In the genomic region with DNA sequence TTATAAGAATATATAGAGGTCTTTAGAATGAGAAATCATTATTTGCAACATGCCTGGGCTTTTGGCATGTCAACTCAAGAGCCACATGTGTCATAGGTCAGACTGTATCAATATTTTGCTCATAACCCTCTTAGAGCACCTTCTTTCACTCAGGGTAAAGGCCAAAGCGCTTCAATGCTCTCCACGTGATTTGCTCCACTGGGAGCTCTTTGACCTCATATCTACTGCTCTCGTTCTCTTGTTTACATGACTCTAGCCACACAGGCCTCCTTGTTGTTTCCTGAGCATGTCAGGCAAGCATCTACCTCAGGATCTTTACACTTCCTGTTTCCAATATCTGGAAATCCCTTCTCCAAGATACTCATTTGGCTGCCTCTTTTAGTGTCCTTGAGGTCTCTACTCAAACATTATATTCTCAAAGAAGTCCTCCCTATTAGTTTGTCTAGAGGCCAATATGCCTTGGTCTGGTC, we compare ENCODE assay signal across 1 cellular context.
TF ChIP-seq lines count a peak whose summit lies in the region.

No MANE protein-coding gene starts in this region.

TF ChIP-seq in HepG2, 621 proteins besides CTCF, POLR2A, EP300 and RAD21 (continued from another document and continues in another):
- TF ChIP-seq, protein P1, sequence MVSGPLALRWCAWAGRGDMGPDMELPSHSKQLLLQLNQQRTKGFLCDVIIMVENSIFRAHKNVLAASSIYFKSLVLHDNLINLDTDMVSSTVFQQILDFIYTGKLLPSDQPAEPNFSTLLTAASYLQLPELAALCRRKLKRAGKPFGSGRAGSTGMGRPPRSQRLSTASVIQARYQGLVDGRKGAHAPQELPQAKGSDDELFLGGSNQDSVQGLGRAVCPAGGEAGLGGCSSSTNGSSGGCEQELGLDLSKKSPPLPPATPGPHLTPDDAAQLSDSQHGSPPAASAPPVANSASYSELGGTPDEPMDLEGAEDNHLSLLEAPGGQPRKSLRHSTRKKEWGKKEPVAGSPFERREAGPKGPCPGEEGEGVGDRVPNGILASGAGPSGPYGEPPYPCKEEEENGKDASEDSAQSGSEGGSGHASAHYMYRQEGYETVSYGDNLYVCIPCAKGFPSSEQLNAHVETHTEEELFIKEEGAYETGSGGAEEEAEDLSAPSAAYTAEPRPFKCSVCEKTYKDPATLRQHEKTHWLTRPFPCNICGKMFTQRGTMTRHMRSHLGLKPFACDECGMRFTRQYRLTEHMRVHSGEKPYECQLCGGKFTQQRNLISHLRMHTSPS (CRISPR knock-in tag; IDR thresholded peaks at IDR 0.05; ENCODE audit: low read depth), result no peak
- TF ChIP-seq ZNF17 (CRISPR knock-in tag; IDR thresholded peaks at IDR 0.05) (no peak), ZNF235 (CRISPR knock-in tag; IDR thresholded peaks at IDR 0.05; ENCODE audit: borderline replicate concordance) (no peak), POLR2AphosphoS2 (IDR thresholded peaks at IDR 0.05; ENCODE audit: low read depth, low read length) (no peak), BHLHE40 (IDR thresholded peaks at IDR 0.05; ENCODE audit: low read length) (peak; percentile 98), TSC22D2 (CRISPR knock-in tag; IDR thresholded peaks at IDR 0.05; ENCODE audit: borderline replicate concordance) (peak; percentile 74; the same call in 1 of the 2 replicates), ZNF335 (CRISPR knock-in tag; IDR thresholded peaks at IDR 0.05) (peak; percentile 71; the same call in 1 of the 2 replicates), ARID2 (CRISPR knock-in tag; IDR thresholded peaks at IDR 0.05; ENCODE audit: borderline replicate concordance) (no peak), CAMTA2 (CRISPR knock-in tag; IDR thresholded peaks at IDR 0.05; ENCODE audit: borderline replicate concordance) (no peak), FOXK1 (CRISPR knock-in tag; IDR thresholded peaks at IDR 0.05; ENCODE audit: borderline replicate concordance, low read depth) (peak; percentile 100), NCOA1 (CRISPR knock-in tag; IDR thresholded peaks at IDR 0.05) (no peak), ZFP82 (CRISPR knock-in tag; IDR thresholded peaks at IDR 0.05; ENCODE audit: borderline replicate concordance) (no peak), ZNF510 (CRISPR knock-in tag; IDR thresholded peaks at IDR 0.05; ENCODE audit: low read depth) (no peak), ZNF225 (CRISPR knock-in tag; IDR thresholded peaks at IDR 0.05) (no peak), AKAP8 (CRISPR knock-in tag; IDR thresholded peaks at IDR 0.05) (peak; percentile 39; the same call in 1 of the 2 replicates), ZNF572 (CRISPR knock-in tag; IDR thresholded peaks at IDR 0.05) (no peak), KLF9 (CRISPR knock-in tag; IDR thresholded peaks at IDR 0.05; ENCODE audit: low read depth) (0 out of 2 replicates have a peak, but pooled peaks have one; percentile 56), CBX1 (IDR thresholded peaks at IDR 0.05; ENCODE audit: low read depth) (peak; percentile 91), ARHGAP35 (CRISPR knock-in tag; IDR thresholded peaks at IDR 0.05; ENCODE audit: borderline replicate concordance) (no peak), FOSL1 (CRISPR knock-in tag; IDR thresholded peaks at IDR 0.05; ENCODE audit: borderline replicate concordance) (peak; percentile 62; the same call in 1 of the 2 replicates), ZSCAN21 (CRISPR knock-in tag; IDR thresholded peaks at IDR 0.05; ENCODE audit: borderline replicate concordance) (no peak), ZFP36L2 (CRISPR knock-in tag; IDR thresholded peaks at IDR 0.05) (no peak; the same call in 1 of the 2 replicates), ZKSCAN8 (CRISPR knock-in tag; IDR thresholded peaks at IDR 0.05; ENCODE audit: borderline replicate concordance) (peak; percentile 95)
- TF ChIP-seq, protein P2, sequence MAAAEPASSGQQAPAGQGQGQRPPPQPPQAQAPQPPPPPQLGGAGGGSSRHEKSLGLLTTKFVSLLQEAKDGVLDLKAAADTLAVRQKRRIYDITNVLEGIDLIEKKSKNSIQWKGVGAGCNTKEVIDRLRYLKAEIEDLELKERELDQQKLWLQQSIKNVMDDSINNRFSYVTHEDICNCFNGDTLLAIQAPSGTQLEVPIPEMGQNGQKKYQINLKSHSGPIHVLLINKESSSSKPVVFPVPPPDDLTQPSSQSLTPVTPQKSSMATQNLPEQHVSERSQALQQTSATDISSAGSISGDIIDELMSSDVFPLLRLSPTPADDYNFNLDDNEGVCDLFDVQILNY (CRISPR knock-in tag; conservative IDR thresholded peaks at IDR 0.05), result no peak
- TF ChIP-seq, protein P3, sequence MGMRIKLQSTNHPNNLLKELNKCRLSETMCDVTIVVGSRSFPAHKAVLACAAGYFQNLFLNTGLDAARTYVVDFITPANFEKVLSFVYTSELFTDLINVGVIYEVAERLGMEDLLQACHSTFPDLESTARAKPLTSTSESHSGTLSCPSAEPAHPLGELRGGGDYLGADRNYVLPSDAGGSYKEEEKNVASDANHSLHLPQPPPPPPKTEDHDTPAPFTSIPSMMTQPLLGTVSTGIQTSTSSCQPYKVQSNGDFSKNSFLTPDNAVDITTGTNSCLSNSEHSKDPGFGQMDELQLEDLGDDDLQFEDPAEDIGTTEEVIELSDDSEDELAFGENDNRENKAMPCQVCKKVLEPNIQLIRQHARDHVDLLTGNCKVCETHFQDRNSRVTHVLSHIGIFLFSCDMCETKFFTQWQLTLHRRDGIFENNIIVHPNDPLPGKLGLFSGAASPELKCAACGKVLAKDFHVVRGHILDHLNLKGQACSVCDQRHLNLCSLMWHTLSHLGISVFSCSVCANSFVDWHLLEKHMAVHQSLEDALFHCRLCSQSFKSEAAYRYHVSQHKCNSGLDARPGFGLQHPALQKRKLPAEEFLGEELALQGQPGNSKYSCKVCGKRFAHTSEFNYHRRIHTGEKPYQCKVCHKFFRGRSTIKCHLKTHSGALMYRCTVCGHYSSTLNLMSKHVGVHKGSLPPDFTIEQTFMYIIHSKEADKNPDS (CRISPR knock-in tag; IDR thresholded peaks at IDR 0.05), result no peak
- TF ChIP-seq, protein P4, sequence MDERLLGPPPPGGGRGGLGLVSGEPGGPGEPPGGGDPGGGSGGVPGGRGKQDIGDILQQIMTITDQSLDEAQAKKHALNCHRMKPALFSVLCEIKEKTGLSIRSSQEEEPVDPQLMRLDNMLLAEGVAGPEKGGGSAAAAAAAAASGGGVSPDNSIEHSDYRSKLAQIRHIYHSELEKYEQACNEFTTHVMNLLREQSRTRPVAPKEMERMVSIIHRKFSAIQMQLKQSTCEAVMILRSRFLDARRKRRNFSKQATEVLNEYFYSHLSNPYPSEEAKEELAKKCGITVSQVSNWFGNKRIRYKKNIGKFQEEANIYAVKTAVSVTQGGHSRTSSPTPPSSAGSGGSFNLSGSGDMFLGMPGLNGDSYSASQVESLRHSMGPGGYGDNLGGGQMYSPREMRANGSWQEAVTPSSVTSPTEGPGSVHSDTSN (CRISPR knock-in tag; IDR thresholded peaks at IDR 0.05), result no peak
- TF ChIP-seq, protein P5, sequence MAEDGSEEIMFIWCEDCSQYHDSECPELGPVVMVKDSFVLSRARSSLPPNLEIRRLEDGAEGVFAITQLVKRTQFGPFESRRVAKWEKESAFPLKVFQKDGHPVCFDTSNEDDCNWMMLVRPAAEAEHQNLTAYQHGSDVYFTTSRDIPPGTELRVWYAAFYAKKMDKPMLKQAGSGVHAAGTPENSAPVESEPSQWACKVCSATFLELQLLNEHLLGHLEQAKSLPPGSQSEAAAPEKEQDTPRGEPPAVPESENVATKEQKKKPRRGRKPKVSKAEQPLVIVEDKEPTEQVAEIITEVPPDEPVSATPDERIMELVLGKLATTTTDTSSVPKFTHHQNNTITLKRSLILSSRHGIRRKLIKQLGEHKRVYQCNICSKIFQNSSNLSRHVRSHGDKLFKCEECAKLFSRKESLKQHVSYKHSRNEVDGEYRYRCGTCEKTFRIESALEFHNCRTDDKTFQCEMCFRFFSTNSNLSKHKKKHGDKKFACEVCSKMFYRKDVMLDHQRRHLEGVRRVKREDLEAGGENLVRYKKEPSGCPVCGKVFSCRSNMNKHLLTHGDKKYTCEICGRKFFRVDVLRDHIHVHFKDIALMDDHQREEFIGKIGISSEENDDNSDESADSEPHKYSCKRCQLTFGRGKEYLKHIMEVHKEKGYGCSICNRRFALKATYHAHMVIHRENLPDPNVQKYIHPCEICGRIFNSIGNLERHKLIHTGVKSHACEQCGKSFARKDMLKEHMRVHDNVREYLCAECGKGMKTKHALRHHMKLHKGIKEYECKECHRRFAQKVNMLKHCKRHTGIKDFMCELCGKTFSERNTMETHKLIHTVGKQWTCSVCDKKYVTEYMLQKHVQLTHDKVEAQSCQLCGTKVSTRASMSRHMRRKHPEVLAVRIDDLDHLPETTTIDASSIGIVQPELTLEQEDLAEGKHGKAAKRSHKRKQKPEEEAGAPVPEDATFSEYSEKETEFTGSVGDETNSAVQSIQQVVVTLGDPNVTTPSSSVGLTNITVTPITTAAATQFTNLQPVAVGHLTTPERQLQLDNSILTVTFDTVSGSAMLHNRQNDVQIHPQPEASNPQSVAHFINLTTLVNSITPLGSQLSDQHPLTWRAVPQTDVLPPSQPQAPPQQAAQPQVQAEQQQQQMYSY (CRISPR knock-in tag; IDR thresholded peaks at IDR 0.05), result no peak
- TF ChIP-seq, protein P6, sequence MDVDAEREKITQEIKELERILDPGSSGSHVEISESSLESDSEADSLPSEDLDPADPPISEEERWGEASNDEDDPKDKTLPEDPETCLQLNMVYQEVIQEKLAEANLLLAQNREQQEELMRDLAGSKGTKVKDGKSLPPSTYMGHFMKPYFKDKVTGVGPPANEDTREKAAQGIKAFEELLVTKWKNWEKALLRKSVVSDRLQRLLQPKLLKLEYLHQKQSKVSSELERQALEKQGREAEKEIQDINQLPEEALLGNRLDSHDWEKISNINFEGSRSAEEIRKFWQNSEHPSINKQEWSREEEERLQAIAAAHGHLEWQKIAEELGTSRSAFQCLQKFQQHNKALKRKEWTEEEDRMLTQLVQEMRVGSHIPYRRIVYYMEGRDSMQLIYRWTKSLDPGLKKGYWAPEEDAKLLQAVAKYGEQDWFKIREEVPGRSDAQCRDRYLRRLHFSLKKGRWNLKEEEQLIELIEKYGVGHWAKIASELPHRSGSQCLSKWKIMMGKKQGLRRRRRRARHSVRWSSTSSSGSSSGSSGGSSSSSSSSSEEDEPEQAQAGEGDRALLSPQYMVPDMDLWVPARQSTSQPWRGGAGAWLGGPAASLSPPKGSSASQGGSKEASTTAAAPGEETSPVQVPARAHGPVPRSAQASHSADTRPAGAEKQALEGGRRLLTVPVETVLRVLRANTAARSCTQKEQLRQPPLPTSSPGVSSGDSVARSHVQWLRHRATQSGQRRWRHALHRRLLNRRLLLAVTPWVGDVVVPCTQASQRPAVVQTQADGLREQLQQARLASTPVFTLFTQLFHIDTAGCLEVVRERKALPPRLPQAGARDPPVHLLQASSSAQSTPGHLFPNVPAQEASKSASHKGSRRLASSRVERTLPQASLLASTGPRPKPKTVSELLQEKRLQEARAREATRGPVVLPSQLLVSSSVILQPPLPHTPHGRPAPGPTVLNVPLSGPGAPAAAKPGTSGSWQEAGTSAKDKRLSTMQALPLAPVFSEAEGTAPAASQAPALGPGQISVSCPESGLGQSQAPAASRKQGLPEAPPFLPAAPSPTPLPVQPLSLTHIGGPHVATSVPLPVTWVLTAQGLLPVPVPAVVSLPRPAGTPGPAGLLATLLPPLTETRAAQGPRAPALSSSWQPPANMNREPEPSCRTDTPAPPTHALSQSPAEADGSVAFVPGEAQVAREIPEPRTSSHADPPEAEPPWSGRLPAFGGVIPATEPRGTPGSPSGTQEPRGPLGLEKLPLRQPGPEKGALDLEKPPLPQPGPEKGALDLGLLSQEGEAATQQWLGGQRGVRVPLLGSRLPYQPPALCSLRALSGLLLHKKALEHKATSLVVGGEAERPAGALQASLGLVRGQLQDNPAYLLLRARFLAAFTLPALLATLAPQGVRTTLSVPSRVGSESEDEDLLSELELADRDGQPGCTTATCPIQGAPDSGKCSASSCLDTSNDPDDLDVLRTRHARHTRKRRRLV (CRISPR knock-in tag; IDR thresholded peaks at IDR 0.05), result 0 out of 2 replicates have a peak, but pooled peaks have one; percentile 56
- TF ChIP-seq, protein P7, sequence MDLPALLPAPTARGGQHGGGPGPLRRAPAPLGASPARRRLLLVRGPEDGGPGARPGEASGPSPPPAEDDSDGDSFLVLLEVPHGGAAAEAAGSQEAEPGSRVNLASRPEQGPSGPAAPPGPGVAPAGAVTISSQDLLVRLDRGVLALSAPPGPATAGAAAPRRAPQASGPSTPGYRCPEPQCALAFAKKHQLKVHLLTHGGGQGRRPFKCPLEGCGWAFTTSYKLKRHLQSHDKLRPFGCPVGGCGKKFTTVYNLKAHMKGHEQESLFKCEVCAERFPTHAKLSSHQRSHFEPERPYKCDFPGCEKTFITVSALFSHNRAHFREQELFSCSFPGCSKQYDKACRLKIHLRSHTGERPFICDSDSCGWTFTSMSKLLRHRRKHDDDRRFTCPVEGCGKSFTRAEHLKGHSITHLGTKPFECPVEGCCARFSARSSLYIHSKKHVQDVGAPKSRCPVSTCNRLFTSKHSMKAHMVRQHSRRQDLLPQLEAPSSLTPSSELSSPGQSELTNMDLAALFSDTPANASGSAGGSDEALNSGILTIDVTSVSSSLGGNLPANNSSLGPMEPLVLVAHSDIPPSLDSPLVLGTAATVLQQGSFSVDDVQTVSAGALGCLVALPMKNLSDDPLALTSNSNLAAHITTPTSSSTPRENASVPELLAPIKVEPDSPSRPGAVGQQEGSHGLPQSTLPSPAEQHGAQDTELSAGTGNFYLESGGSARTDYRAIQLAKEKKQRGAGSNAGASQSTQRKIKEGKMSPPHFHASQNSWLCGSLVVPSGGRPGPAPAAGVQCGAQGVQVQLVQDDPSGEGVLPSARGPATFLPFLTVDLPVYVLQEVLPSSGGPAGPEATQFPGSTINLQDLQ (CRISPR knock-in tag; IDR thresholded peaks at IDR 0.05), result no peak
- TF ChIP-seq, protein P8, sequence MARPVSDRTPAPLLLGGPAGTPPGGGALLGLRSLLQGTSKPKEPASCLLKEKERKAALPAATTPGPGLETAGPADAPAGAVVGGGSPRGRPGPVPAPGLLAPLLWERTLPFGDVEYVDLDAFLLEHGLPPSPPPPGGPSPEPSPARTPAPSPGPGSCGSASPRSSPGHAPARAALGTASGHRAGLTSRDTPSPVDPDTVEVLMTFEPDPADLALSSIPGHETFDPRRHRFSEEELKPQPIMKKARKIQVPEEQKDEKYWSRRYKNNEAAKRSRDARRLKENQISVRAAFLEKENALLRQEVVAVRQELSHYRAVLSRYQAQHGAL (CRISPR knock-in tag; IDR thresholded peaks at IDR 0.05; ENCODE audit: not compliant biosample characterization), result no peak
- TF ChIP-seq, protein P9, sequence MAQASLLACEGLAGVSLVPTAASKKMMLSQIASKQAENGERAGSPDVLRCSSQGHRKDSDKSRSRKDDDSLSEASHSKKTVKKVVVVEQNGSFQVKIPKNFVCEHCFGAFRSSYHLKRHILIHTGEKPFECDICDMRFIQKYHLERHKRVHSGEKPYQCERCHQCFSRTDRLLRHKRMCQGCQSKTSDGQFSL (CRISPR knock-in tag; IDR thresholded peaks at IDR 0.05), result no peak
